ENCODE assay signal across 1 cellular context in genomic region chr16:85159226-85159980, GRCh38.
TF ChIP-seq lines count a peak whose summit lies in the region.

No MANE protein-coding gene starts in this region.

TF ChIP-seq in HepG2, 621 proteins besides CTCF, POLR2A, EP300 and RAD21 (continued from another document and continues in another):
- TF ChIP-seq ZBTB39 (CRISPR knock-in tag; IDR thresholded peaks at IDR 0.05), result no peak
- no peak for TF ChIP-seq SP1 (IDR thresholded peaks at IDR 0.05)
- TF ChIP-seq SP1 (CRISPR knock-in tag; IDR thresholded peaks at IDR 0.05), result no peak
- no peak for TF ChIP-seq ZNF530 (CRISPR knock-in tag; IDR thresholded peaks at IDR 0.05; ENCODE audit: low read depth)
- TF ChIP-seq RFX1 (IDR thresholded peaks at IDR 0.05), result no peak
- TF ChIP-seq SMYD3 (CRISPR knock-in tag; IDR thresholded peaks at IDR 0.05), result peak; percentile 62; the same call in 1 of the 2 replicates
- TF ChIP-seq CCDC6 (CRISPR knock-in tag; IDR thresholded peaks at IDR 0.05), result peak; percentile 76
- no peak for TF ChIP-seq STAT5B (CRISPR knock-in tag; IDR thresholded peaks at IDR 0.05)
- TF ChIP-seq ZNF484 (CRISPR knock-in tag; IDR thresholded peaks at IDR 0.05; ENCODE audit: borderline replicate concordance, low read depth), result no peak
- TF ChIP-seq POGK (CRISPR knock-in tag; conservative IDR thresholded peaks at IDR 0.05), result no peak
- peak; percentile 49; the same call in 1 of the 2 replicates for TF ChIP-seq IRF9 (CRISPR knock-in tag; IDR thresholded peaks at IDR 0.05; ENCODE audit: borderline replicate concordance)
- peak; percentile 22; the same call in 1 of the 2 replicates for TF ChIP-seq ZNF503 (CRISPR knock-in tag; IDR thresholded peaks at IDR 0.05)
- TF ChIP-seq GATAD2A (CRISPR knock-in tag; IDR thresholded peaks at IDR 0.05), result peak; percentile 81; the same call in 1 of the 2 replicates
- TF ChIP-seq ZFP90 (CRISPR knock-in tag; IDR thresholded peaks at IDR 0.05; ENCODE audit: borderline replicate concordance), result no peak; the same call in 1 of the 2 replicates
- TF ChIP-seq PRDM15 (CRISPR knock-in tag; IDR thresholded peaks at IDR 0.05), result no peak
- no peak for TF ChIP-seq CENPT (CRISPR knock-in tag; IDR thresholded peaks at IDR 0.05; ENCODE audit: low read depth)
- TF ChIP-seq JUND (CRISPR knock-in tag; IDR thresholded peaks at IDR 0.05), result peak; percentile 64; the same call in 1 of the 2 replicates
- TF ChIP-seq ZNF746 (CRISPR knock-in tag; IDR thresholded peaks at IDR 0.05), result peak; percentile 95
- TF ChIP-seq ZNF883 (CRISPR knock-in tag; IDR thresholded peaks at IDR 0.05; ENCODE audit: not compliant biosample characterization), result no peak
- TF ChIP-seq STAT6 (CRISPR knock-in tag; IDR thresholded peaks at IDR 0.05; ENCODE audit: borderline replicate concordance), result peak; percentile 32; the same call in 1 of the 2 replicates
- TF ChIP-seq ZSCAN29 (CRISPR knock-in tag; conservative IDR thresholded peaks at IDR 0.05), result no peak; the same call in 1 of the 2 replicates
- no peak for TF ChIP-seq RFXANK (CRISPR knock-in tag; IDR thresholded peaks at IDR 0.05)
- TF ChIP-seq ZNF256 (CRISPR knock-in tag; conservative IDR thresholded peaks at IDR 0.05), result peak; percentile 58; the same call in 1 of the 2 replicates
- TF ChIP-seq TBX3 (IDR thresholded peaks at IDR 0.05; ENCODE audit: borderline replicate concordance), result 0 out of 2 replicates have a peak, but pooled peaks have one; percentile 31
- TF ChIP-seq TCF7 (IDR thresholded peaks at IDR 0.05; ENCODE audit: low read depth), result peak; percentile 73; the same call in 1 of the 2 replicates
- no peak for TF ChIP-seq SIN3B (IDR thresholded peaks at IDR 0.05; ENCODE audit: low read length)
- no peak for TF ChIP-seq NONO (IDR thresholded peaks at IDR 0.05)
- TF ChIP-seq NONO (CRISPR knock-in tag; conservative IDR thresholded peaks at IDR 0.05), result peak; percentile 52
- no peak for TF ChIP-seq MIER2 (CRISPR knock-in tag; IDR thresholded peaks at IDR 0.05)
- TF ChIP-seq PLRG1 (conservative IDR thresholded peaks at IDR 0.05), result no peak
- TF ChIP-seq NFYB (CRISPR knock-in tag; IDR thresholded peaks at IDR 0.05), result no peak; the same call in 1 of the 2 replicates
- no peak for TF ChIP-seq KMT2A (CRISPR knock-in tag; IDR thresholded peaks at IDR 0.05)
- peak; percentile 19 for TF ChIP-seq ZNF121 (CRISPR knock-in tag; IDR thresholded peaks at IDR 0.05)
- TF ChIP-seq NFKBIZ (CRISPR knock-in tag; IDR thresholded peaks at IDR 0.05), result no peak
- TF ChIP-seq ISL2 (CRISPR knock-in tag; IDR thresholded peaks at IDR 0.05), result 0 out of 2 replicates have a peak, but pooled peaks have one; percentile 38
- TF ChIP-seq PHF20 (CRISPR knock-in tag; IDR thresholded peaks at IDR 0.05), result 0 out of 2 replicates have a peak, but pooled peaks have one; percentile 50
- TF ChIP-seq CAMTA2 (CRISPR knock-in tag; IDR thresholded peaks at IDR 0.05; ENCODE audit: borderline replicate concordance), result no peak
- TF ChIP-seq ZNF576 (CRISPR knock-in tag; IDR thresholded peaks at IDR 0.05), result no peak
- no peak for TF ChIP-seq CBX2 (IDR thresholded peaks at IDR 0.05; ENCODE audit: low read depth, low read length)
- TF ChIP-seq CBX2 (CRISPR knock-in tag; IDR thresholded peaks at IDR 0.05; ENCODE audit: low read depth), result no peak
- no peak for TF ChIP-seq USF2 (IDR thresholded peaks at IDR 0.05; ENCODE audit: low read depth, low read length)
- TF ChIP-seq USF2 (CRISPR knock-in tag; IDR thresholded peaks at IDR 0.05; ENCODE audit: borderline replicate concordance), result peak; percentile 51; the same call in 1 of the 2 replicates
- TF ChIP-seq ZNF3 (CRISPR knock-in tag; IDR thresholded peaks at IDR 0.05), result peak; percentile 53
- TF ChIP-seq SMARCC2 (IDR thresholded peaks at IDR 0.05), result no peak
- TF ChIP-seq CCAR2 (optimal IDR thresholded peaks at IDR 0.05; ENCODE audit: low read depth, low read length), result no peak
- no peak; the same call in 1 of the 2 replicates for TF ChIP-seq ZBTB2 (CRISPR knock-in tag; IDR thresholded peaks at IDR 0.05; ENCODE audit: low read depth)
- TF ChIP-seq ARID3A (IDR thresholded peaks at IDR 0.05; ENCODE audit: low read depth, low read length), result peak; percentile 3; the same call in 1 of the 2 replicates
